In the genomic region with DNA sequence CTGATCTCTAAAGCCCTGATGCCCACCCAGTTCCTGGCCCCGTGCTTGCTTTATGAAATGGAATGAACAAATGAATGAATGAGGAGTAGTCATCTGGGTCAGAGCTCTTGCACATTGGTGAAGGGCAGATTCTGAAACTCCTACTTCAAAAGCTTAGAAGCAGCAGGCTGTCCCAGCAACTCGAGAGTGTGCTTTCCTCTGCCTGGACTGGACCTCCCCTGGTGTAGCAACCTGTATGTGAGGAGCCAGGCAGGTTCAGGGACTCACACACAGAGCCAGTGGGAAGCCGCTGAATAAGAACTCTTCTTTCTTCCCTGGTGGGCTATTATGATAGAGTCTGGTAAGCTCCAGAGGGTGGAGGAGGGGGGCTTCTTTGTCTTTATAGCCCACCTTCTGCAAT, we compare ENCODE assay signal across 11 cellular contexts.
A peak's percentile ranks its signal among the peaks of the same experiment; 100 is the strongest.
DNase-seq lines count a peak whose midpoint lies in the region; ATAC-seq and TF ChIP-seq lines count a peak whose summit lies in the region.
"Had no signal": no experiment of that assay in that cellular context is flagged by ENCODE, and none has a peak within 500 bp of the region (broad histone marks: within the 10 kb centered on the region; RNA-seq: fewer than 3 reads in every experiment).

No MANE protein-coding gene starts in this region.

- H3K9me3 Mint-ChIP-seq in GM23338 (peaks cover 4% of the 10 kb centered on the region; the same call in 2 of the 3 replicates), endodermal cell (no peaks in the 10 kb centered on the region)
- H3K9me3 Mint-ChIP-seq: CD4-positive, alpha-beta T cell had no signal

- intact Hi-C loops in OCI-LY7 (cut with micrococcal nuclease; ENCODE audit: unreplicated experiment) = no loop called here
- intact Hi-C loops in vagina (cut with DNase I) = no loop called here

- H3K4me1 Mint-ChIP-seq in GM23338 = no peaks in the 10 kb centered on the region; the same call in 2 of the 3 replicates
- H3K4me1 Mint-ChIP-seq in endodermal cell = no peaks in the 10 kb centered on the region
- H3K4me1 Mint-ChIP-seq: B cell had no signal

- H3K9me2 ChIP-seq in GM23338 (ENCODE audit: insufficient read depth) (no peaks in the 10 kb centered on the region), OCI-LY7 (ENCODE audit: insufficient read depth, low read length) (no peaks in the 10 kb centered on the region)

- no peaks in the 10 kb centered on the region for H3K9me3 ChIP-seq in OCI-LY7 (ENCODE audit: low read length)
- no peaks in the 10 kb centered on the region for H3K9me3 ChIP-seq in endodermal cell (ENCODE audit: control insufficient read depth, low read length)
- no peaks in the 10 kb centered on the region for H3K9me3 ChIP-seq in vagina
- H3K9me3 ChIP-seq in HAP-1 = no peaks in the 10 kb centered on the region

- in situ Hi-C loops in HAP-1 (cut with MboI; ENCODE audit: low sequenced_read_pairs) = no loop called here

- H3K27ac Mint-ChIP-seq in GM23338 (no peak overlapping the region), endodermal cell (no peak overlapping the region)
- H3K27ac Mint-ChIP-seq: B cell; CD4-positive, alpha-beta T cell had no signal

- no TSS peak for BruUV-seq in OCI-LY7 (replicated peaks; lab: Mats Ljungman, UMichigan)

- peaks cover 3% of the 10 kb centered on the region for H3K27me3 Mint-ChIP-seq in GM23338 (ENCODE audit: insufficient read depth, low read depth, poor library complexity)
- H3K27me3 Mint-ChIP-seq in endodermal cell (ENCODE audit: insufficient read depth) = peaks cover 26% of the 10 kb centered on the region

- H3K27ac ChIP-seq in GM23338 (ENCODE audit: low read depth) = no peak overlapping the region
- peak overlapping the region; percentile 66 for H3K27ac ChIP-seq in OCI-LY7 (ENCODE audit: low read depth, low read length, poor library complexity, severe bottlenecking)
- H3K27ac ChIP-seq in endodermal cell (ENCODE audit: low read depth, low read length) = no peak overlapping the region
- H3K27ac ChIP-seq in vagina = no peak overlapping the region

- H3K79me2 ChIP-seq in GM23338 (replicated peaks; ENCODE audit: insufficient read depth) = no peaks in the 10 kb centered on the region
- H3K79me2 ChIP-seq in OCI-LY7 (ENCODE audit: insufficient read depth, low read depth, low read length) = no peaks in the 10 kb centered on the region

- H2AFZ ChIP-seq in GM23338 (no peak overlapping the region), OCI-LY7 (ENCODE audit: low read length) (peak overlapping the region; percentile 18; the same call in 1 of the 2 replicates)

- H3K27me3 ChIP-seq in GM23338 (ENCODE audit: insufficient read depth) = no peaks in the 10 kb centered on the region
- H3K27me3 ChIP-seq in endodermal cell (ENCODE audit: control insufficient read depth, insufficient read depth, low read length, poor library complexity, severe bottlenecking) = peaks cover 11% of the 10 kb centered on the region
- no peaks in the 10 kb centered on the region for H3K27me3 ChIP-seq in vagina
- no peaks in the 10 kb centered on the region for H3K27me3 ChIP-seq in HAP-1 (ENCODE audit: low read depth)

- H3K4me3 Mint-ChIP-seq in GM23338 (no peak overlapping the region), endodermal cell (no peak overlapping the region)
- H3K4me3 Mint-ChIP-seq: B cell; CD4-positive, alpha-beta T cell had no signal

- ATAC-seq in GM23338 = peak; percentile 64

- H3K4me2 ChIP-seq in GM23338 (no peak overlapping the region), OCI-LY7 (ENCODE audit: low read length) (peak overlapping the region; percentile 50)

- TF ChIP-seq CTCF in GM23338 (conservative IDR thresholded peaks at IDR 0.05; ENCODE audit: low read depth in 2 of 2) (no peak), OCI-LY7 (conservative IDR thresholded peaks at IDR 0.05; ENCODE audit: low read length) (no peak), endodermal cell (conservative IDR thresholded peaks at IDR 0.05) (no peak), vagina (IDR thresholded peaks at IDR 0.05) (no peak)

- no peak overlapping the region for H3K9ac ChIP-seq in endodermal cell (ENCODE audit: extremely low read depth, low read length, poor library complexity, severe bottlenecking)

- H4K20me1 ChIP-seq in GM23338 (replicated peaks; ENCODE audit: insufficient read depth) = no peaks in the 10 kb centered on the region; the same call in 1 of the 2 replicates
- H4K20me1 ChIP-seq in OCI-LY7 (ENCODE audit: insufficient read depth, low read length) = no peaks in the 10 kb centered on the region

- H3K4me3 ChIP-seq in GM23338 = no peak overlapping the region
- H3K4me3 ChIP-seq in OCI-LY7 (ENCODE audit: low read depth, low read length, poor library complexity, severe bottlenecking) = no peak overlapping the region
- H3K4me3 ChIP-seq in endodermal cell (ENCODE audit: low read length) = no peak overlapping the region
- no peak overlapping the region for H3K4me3 ChIP-seq in vagina
- no peak overlapping the region for H3K4me3 ChIP-seq in HAP-1

- no peaks in the 10 kb centered on the region for H3K4me1 ChIP-seq in GM23338 (ENCODE audit: insufficient read depth)
- H3K4me1 ChIP-seq in OCI-LY7 (ENCODE audit: insufficient read depth, low read length, poor library complexity, severe bottlenecking) = peaks cover 37% of the 10 kb centered on the region
- no peaks in the 10 kb centered on the region for H3K4me1 ChIP-seq in endodermal cell (ENCODE audit: control insufficient read depth, insufficient read depth, low read length)
- no peaks in the 10 kb centered on the region for H3K4me1 ChIP-seq in vagina
- no peaks in the 10 kb centered on the region for H3K4me1 ChIP-seq in HAP-1

- WGBS in endodermal cell (ENCODE audit: insufficient coverage in 1 of 2, insufficient read length in 1 of 2), 2 experiments = 61 to 75% methylated on average over 2 to 3 of the region's 3 CpGs

- TF ChIP-seq POLR2A in vagina (IDR thresholded peaks at IDR 0.05) = no peak

- POLR2A ChIA-PET in OCI-LY7 (lab: Charles Lee) = interaction anchor here (0.7 kb wide), 1 partner anchor 103 kb away, joined by 3 read pairs; no protein-coding TSS in a partner anchor

- CTCF ChIA-PET in OCI-LY7 (lab: Charles Lee; ENCODE audit: unreplicated experiment) = no interaction called here

- no peaks in the 10 kb centered on the region for H3K36me3 ChIP-seq in GM23338 (ENCODE audit: insufficient read depth)
- H3K36me3 ChIP-seq in OCI-LY7 (ENCODE audit: insufficient read depth, low read length) = no peaks in the 10 kb centered on the region
- no peaks in the 10 kb centered on the region for H3K36me3 ChIP-seq in endodermal cell (ENCODE audit: control insufficient read depth, insufficient read depth, low read length)
- no peaks in the 10 kb centered on the region for H3K36me3 ChIP-seq in vagina
- no peaks in the 10 kb centered on the region for H3K36me3 ChIP-seq in HAP-1 (replicated peaks)

- no peaks in the 10 kb centered on the region for H3K36me3 Mint-ChIP-seq in GM23338 (ENCODE audit: low read depth)
- H3K36me3 Mint-ChIP-seq in endodermal cell (ENCODE audit: low read depth) = no peaks in the 10 kb centered on the region

- no peaks in the 10 kb centered on the region for H3F3A ChIP-seq in GM23338 (replicated peaks; ENCODE audit: low read depth)

- DNase-seq in GM23338 (ENCODE audit: low spot score) = no peak
- peak; percentile 12 for DNase-seq in OCI-LY7 (ENCODE audit: low spot score)
- DNase-seq in endodermal cell = peak; percentile 33
- peak; percentile 72 to 77 for DNase-seq in vagina (ENCODE audit: extremely low spot score in 2 of 2)
- no peak for DNase-seq in glomerular visceral epithelial cell (ENCODE audit: extremely low spot score)
- no peak for DNase-seq in HAP-1 (ENCODE audit: low spot score in 2 of 2)
- no peak for DNase-seq in NCI-H1436 (lab: John Stamatoyannopoulos, UW)
- DNase-seq: CD4-positive, alpha-beta T cell; DND-41; GF-D8 had no signal

TF ChIP-seq in GM23338, 12 proteins besides CTCF, POLR2A, EP300 and RAD21 (continues in another document):
- TF ChIP-seq EZH2 (IDR thresholded peaks at IDR 0.05; ENCODE audit: low read depth, unreplicated experiment) (no peak), ZNF114 (CRISPR knock-in tag; IDR thresholded peaks at IDR 0.05) (no peak)

Comparison
In these comparisons a context has a peak if more than half of its experiments do, and no peak if none do; other contexts are left out.
1. DNase-seq: peak in OCI-LY7 (single experiment), endodermal cell (single experiment) and vagina (2 of 2); none in GM23338 (single experiment), glomerular visceral epithelial cell (single experiment), HAP-1 (0 of 2) and NCI-H1436 (single experiment).